In genomic region chr10:55627526-55628170, GRCh38 we compare ENCODE assay signal across 1 cellular context.
TF ChIP-seq lines count a peak whose summit lies in the region.

No MANE protein-coding gene starts in this region.

TF ChIP-seq in HepG2, 621 proteins besides CTCF, POLR2A, EP300 and RAD21:
- TF ChIP-seq NCOA5 (CRISPR knock-in tag; IDR thresholded peaks at IDR 0.05) (no peak), NCOA1 (CRISPR knock-in tag; IDR thresholded peaks at IDR 0.05) (no peak), ZNF264 (CRISPR knock-in tag; IDR thresholded peaks at IDR 0.05) (no peak), ZNF703 (CRISPR knock-in tag; IDR thresholded peaks at IDR 0.05; ENCODE audit: borderline replicate concordance) (no peak), NFIB (CRISPR knock-in tag; IDR thresholded peaks at IDR 0.05; ENCODE audit: borderline replicate concordance) (no peak), NR2F2 (IDR thresholded peaks at IDR 0.05; ENCODE audit: borderline replicate concordance, low read depth) (no peak), ZNF83 (CRISPR knock-in tag; IDR thresholded peaks at IDR 0.05; ENCODE audit: borderline replicate concordance) (no peak), IKZF4 (CRISPR knock-in tag; IDR thresholded peaks at IDR 0.05; ENCODE audit: borderline replicate concordance, low read depth, not compliant biosample characterization) (no peak), SNAPC5 (CRISPR knock-in tag; IDR thresholded peaks at IDR 0.05; ENCODE audit: borderline replicate concordance) (no peak), MTERF4 (CRISPR knock-in tag; IDR thresholded peaks at IDR 0.05) (no peak), IRF2 (CRISPR knock-in tag; IDR thresholded peaks at IDR 0.05) (no peak), MLXIP (CRISPR knock-in tag; IDR thresholded peaks at IDR 0.05; ENCODE audit: borderline replicate concordance) (no peak)
